Comparison of ENCODE assay signal across 1 cellular context in the genomic region with DNA sequence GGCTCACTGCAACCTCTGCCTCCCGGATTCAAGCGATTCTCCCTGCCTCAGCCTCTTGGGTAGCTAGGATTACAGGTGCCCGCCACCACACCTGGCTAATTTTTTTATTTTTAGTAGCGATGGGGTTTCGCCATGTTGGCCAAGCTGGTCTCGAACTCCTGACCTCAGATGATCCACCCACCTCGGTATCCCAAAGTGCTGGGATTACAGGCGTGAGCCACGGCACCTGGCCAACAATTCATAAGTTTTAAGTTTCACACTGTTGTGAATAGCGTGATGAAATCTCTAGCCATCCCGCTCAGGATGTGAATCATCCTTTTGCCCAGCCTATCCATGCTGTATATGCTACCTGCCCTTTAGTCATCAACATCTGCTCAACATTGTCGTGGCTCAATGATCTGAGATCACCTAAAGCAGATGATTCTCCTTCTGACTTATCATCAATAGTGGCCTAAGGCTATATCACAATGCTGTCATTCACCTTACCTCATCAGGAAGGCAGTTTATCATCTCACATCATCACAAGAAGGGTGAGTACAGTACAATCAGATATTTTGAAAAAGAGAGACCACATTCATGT.
A peak's percentile ranks its signal among the peaks of the same experiment; 100 is the strongest.
TF ChIP-seq lines count a peak whose summit lies in the region.

No MANE protein-coding gene starts in this region.

TF ChIP-seq in HEK293, 187 proteins besides CTCF, POLR2A, EP300 and RAD21 (continued from another document and continues in another):
- TF ChIP-seq, protein P1, sequence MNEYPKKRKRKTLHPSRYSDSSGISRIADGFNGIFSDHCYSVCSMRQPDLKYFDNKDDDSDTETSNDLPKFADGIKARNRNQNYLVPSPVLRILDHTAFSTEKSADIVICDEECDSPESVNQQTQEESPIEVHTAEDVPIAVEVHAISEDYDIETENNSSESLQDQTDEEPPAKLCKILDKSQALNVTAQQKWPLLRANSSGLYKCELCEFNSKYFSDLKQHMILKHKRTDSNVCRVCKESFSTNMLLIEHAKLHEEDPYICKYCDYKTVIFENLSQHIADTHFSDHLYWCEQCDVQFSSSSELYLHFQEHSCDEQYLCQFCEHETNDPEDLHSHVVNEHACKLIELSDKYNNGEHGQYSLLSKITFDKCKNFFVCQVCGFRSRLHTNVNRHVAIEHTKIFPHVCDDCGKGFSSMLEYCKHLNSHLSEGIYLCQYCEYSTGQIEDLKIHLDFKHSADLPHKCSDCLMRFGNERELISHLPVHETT (tag by site-specific recombination; IDR thresholded peaks at IDR 0.05) = peak; percentile 93
- TF ChIP-seq OSR2 (tag by site-specific recombination; IDR thresholded peaks at IDR 0.05) = peak; percentile 43; the same call in 1 of the 2 replicates
- TF ChIP-seq, protein P2, sequence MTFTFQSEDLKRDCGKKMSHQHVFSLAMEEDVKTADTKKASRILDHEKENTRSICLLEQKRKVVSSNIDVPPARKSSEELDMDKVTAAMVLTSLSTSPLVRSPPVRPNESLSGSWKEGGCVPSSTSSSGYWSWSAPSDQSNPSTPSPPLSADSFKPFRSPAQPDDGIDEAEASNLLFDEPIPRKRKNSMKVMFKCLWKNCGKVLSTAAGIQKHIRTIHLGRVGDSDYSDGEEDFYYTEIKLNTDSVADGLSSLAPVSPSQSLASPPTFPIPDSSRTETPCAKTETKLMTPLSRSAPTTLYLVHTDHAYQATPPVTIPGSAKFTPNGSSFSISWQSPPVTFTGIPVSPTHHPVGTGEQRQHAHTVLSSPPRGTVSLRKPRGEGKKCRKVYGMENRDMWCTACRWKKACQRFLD (tag by site-specific recombination; IDR thresholded peaks at IDR 0.05) = no peak
- peak; percentile 71; the same call in 1 of the 2 replicates for TF ChIP-seq ZNF600 (tag by site-specific recombination; IDR thresholded peaks at IDR 0.05)
- TF ChIP-seq, protein P3, sequence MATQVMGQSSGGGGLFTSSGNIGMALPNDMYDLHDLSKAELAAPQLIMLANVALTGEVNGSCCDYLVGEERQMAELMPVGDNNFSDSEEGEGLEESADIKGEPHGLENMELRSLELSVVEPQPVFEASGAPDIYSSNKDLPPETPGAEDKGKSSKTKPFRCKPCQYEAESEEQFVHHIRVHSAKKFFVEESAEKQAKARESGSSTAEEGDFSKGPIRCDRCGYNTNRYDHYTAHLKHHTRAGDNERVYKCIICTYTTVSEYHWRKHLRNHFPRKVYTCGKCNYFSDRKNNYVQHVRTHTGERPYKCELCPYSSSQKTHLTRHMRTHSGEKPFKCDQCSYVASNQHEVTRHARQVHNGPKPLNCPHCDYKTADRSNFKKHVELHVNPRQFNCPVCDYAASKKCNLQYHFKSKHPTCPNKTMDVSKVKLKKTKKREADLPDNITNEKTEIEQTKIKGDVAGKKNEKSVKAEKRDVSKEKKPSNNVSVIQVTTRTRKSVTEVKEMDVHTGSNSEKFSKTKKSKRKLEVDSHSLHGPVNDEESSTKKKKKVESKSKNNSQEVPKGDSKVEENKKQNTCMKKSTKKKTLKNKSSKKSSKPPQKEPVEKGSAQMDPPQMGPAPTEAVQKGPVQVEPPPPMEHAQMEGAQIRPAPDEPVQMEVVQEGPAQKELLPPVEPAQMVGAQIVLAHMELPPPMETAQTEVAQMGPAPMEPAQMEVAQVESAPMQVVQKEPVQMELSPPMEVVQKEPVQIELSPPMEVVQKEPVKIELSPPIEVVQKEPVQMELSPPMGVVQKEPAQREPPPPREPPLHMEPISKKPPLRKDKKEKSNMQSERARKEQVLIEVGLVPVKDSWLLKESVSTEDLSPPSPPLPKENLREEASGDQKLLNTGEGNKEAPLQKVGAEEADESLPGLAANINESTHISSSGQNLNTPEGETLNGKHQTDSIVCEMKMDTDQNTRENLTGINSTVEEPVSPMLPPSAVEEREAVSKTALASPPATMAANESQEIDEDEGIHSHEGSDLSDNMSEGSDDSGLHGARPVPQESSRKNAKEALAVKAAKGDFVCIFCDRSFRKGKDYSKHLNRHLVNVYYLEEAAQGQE (tag by site-specific recombination; IDR thresholded peaks at IDR 0.05) = no peak
- TF ChIP-seq, protein P4, sequence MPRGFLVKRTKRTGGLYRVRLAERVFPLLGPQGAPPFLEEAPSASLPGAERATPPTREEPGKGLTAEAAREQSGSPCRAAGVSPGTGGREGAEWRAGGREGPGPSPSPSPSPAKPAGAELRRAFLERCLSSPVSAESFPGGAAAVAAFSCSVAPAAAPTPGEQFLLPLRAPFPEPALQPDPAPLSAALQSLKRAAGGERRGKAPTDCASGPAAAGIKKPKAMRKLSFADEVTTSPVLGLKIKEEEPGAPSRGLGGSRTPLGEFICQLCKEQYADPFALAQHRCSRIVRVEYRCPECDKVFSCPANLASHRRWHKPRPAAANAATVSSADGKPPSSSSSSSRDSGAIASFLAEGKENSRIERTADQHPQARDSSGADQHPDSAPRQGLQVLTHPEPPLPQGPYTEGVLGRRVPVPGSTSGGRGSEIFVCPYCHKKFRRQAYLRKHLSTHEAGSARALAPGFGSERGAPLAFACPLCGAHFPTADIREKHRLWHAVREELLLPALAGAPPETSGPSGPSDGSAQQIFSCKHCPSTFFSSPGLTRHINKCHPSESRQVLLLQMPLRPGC (tag by site-specific recombination; IDR thresholded peaks at IDR 0.05) = peak; percentile 90
- TF ChIP-seq FEZF1 (tag by site-specific recombination; IDR thresholded peaks at IDR 0.05) = no peak
- peak; percentile 43; the same call in 1 of the 2 replicates for TF ChIP-seq ZNF707 (tag by site-specific recombination; IDR thresholded peaks at IDR 0.05)
- no peak for TF ChIP-seq TRIM28 (IDR thresholded peaks at IDR 0.05; ENCODE audit: borderline replicate concordance, low read length)
- no peak for TF ChIP-seq ZNF146 (tag by site-specific recombination; IDR thresholded peaks at IDR 0.05)
- no peak for TF ChIP-seq BCL11B (tag by site-specific recombination; IDR thresholded peaks at IDR 0.05; ENCODE audit: low read depth)
- no peak for TF ChIP-seq ZNF610 (tag by site-specific recombination; IDR thresholded peaks at IDR 0.05; ENCODE audit: borderline replicate concordance)
- peak; percentile 68 for TF ChIP-seq YY2 (tag by site-specific recombination; IDR thresholded peaks at IDR 0.05)
- TF ChIP-seq, protein P5, sequence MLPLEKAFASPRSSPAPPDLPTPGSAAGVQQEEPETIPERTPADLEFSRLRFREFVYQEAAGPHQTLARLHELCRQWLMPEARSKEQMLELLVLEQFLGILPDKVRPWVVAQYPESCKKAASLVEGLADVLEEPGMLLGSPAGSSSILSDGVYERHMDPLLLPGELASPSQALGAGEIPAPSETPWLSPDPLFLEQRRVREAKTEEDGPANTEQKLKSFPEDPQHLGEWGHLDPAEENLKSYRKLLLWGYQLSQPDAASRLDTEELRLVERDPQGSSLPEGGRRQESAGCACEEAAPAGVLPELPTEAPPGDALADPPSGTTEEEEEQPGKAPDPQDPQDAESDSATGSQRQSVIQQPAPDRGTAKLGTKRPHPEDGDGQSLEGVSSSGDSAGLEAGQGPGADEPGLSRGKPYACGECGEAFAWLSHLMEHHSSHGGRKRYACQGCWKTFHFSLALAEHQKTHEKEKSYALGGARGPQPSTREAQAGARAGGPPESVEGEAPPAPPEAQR (tag by site-specific recombination; IDR thresholded peaks at IDR 0.05) = 0 out of 2 replicates have a peak, but pooled peaks have one; percentile 52
- TF ChIP-seq ZNF184 (tag by site-specific recombination; IDR thresholded peaks at IDR 0.05) = peak; percentile 81
- TF ChIP-seq ZSCAN16 (tag by site-specific recombination; IDR thresholded peaks at IDR 0.05) = no peak
- TF ChIP-seq, protein P6, sequence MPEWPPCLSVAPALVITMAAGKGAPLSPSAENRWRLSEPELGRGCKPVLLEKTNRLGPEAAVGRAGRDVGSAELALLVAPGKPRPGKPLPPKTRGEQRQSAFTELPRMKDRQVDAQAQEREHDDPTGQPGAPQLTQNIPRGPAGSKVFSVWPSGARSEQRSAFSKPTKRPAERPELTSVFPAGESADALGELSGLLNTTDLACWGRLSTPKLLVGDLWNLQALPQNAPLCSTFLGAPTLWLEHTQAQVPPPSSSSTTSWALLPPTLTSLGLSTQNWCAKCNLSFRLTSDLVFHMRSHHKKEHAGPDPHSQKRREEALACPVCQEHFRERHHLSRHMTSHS (tag by site-specific recombination; IDR thresholded peaks at IDR 0.05) = no peak
- TF ChIP-seq, protein P7, sequence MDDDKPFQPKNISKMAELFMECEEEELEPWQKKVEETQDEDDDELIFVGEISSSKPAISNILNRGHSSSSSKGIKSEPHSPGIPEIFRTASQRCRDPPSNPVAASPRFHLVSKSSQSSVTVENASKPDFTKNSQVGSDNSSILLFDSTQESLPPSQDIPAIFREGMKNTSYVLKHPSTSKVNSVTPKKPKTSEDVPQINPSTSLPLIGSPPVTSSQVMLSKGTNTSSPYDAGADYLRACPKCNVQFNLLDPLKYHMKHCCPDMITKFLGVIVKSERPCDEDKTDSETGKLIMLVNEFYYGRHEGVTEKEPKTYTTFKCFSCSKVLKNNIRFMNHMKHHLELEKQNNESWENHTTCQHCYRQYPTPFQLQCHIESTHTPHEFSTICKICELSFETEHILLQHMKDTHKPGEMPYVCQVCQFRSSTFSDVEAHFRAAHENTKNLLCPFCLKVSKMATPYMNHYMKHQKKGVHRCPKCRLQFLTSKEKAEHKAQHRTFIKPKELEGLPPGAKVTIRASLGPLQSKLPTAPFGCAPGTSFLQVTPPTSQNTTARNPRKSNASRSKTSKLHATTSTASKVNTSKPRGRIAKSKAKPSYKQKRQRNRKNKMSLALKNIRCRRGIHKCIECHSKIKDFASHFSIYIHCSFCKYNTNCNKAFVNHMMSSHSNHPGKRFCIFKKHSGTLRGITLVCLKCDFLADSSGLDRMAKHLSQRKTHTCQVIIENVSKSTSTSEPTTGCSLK (tag by site-specific recombination; IDR thresholded peaks at IDR 0.05) = no peak
- no peak for TF ChIP-seq ZNF155 (tag by site-specific recombination; IDR thresholded peaks at IDR 0.05)
- TF ChIP-seq ZNF214 (tag by site-specific recombination; IDR thresholded peaks at IDR 0.05; ENCODE audit: borderline replicate concordance) = no peak
- TF ChIP-seq ZNF416 (tag by site-specific recombination; IDR thresholded peaks at IDR 0.05) = no peak
- no peak for TF ChIP-seq ZNF169 (tag by site-specific recombination; IDR thresholded peaks at IDR 0.05)
- TF ChIP-seq ZNF311 (tag by site-specific recombination; IDR thresholded peaks at IDR 0.05; ENCODE audit: borderline replicate concordance) = no peak
- TF ChIP-seq, protein P8, sequence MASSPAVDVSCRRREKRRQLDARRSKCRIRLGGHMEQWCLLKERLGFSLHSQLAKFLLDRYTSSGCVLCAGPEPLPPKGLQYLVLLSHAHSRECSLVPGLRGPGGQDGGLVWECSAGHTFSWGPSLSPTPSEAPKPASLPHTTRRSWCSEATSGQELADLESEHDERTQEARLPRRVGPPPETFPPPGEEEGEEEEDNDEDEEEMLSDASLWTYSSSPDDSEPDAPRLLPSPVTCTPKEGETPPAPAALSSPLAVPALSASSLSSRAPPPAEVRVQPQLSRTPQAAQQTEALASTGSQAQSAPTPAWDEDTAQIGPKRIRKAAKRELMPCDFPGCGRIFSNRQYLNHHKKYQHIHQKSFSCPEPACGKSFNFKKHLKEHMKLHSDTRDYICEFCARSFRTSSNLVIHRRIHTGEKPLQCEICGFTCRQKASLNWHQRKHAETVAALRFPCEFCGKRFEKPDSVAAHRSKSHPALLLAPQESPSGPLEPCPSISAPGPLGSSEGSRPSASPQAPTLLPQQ (tag by site-specific recombination; IDR thresholded peaks at IDR 0.05) = peak; percentile 58; the same call in 1 of the 2 replicates
- TF ChIP-seq, protein P9, sequence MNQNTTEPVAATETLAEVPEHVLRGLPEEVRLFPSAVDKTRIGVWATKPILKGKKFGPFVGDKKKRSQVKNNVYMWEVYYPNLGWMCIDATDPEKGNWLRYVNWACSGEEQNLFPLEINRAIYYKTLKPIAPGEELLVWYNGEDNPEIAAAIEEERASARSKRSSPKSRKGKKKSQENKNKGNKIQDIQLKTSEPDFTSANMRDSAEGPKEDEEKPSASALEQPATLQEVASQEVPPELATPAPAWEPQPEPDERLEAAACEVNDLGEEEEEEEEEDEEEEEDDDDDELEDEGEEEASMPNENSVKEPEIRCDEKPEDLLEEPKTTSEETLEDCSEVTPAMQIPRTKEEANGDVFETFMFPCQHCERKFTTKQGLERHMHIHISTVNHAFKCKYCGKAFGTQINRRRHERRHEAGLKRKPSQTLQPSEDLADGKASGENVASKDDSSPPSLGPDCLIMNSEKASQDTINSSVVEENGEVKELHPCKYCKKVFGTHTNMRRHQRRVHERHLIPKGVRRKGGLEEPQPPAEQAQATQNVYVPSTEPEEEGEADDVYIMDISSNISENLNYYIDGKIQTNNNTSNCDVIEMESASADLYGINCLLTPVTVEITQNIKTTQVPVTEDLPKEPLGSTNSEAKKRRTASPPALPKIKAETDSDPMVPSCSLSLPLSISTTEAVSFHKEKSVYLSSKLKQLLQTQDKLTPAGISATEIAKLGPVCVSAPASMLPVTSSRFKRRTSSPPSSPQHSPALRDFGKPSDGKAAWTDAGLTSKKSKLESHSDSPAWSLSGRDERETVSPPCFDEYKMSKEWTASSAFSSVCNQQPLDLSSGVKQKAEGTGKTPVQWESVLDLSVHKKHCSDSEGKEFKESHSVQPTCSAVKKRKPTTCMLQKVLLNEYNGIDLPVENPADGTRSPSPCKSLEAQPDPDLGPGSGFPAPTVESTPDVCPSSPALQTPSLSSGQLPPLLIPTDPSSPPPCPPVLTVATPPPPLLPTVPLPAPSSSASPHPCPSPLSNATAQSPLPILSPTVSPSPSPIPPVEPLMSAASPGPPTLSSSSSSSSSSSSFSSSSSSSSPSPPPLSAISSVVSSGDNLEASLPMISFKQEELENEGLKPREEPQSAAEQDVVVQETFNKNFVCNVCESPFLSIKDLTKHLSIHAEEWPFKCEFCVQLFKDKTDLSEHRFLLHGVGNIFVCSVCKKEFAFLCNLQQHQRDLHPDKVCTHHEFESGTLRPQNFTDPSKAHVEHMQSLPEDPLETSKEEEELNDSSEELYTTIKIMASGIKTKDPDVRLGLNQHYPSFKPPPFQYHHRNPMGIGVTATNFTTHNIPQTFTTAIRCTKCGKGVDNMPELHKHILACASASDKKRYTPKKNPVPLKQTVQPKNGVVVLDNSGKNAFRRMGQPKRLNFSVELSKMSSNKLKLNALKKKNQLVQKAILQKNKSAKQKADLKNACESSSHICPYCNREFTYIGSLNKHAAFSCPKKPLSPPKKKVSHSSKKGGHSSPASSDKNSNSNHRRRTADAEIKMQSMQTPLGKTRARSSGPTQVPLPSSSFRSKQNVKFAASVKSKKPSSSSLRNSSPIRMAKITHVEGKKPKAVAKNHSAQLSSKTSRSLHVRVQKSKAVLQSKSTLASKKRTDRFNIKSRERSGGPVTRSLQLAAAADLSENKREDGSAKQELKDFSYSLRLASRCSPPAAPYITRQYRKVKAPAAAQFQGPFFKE (tag by site-specific recombination; IDR thresholded peaks at IDR 0.05; ENCODE audit: borderline replicate concordance) = no peak
